9 cellular contexts compared by ENCODE assay signal in the genomic region with DNA sequence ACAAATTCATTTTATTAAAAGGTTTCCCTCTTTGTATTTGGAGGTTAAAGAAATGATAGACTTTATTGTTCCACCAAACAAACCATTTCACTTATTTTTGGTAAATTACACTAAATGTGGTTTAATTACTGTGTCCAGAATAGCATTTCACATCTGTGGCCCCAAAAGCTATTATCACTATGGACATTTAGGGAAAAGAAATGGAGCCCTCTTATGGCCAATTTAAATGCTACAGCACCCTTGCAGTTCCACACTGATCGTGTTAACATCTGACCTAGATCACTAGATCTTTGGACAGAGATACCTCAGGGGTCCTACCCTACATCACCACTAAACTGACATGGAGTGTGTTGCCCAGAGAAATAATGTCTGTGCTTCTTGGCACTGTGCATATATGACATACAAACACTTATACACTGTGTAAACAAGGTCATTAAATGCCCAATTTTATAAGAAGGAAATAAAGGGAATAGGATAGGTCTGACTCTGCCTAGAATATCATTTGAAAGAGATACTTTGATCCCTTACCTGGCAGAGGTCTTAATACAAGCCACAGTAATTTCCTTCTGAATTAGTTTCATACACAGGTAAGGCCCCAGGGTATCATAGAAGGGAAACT.
DNase-seq lines count a peak whose midpoint lies in the region; ATAC-seq, FAIRE-seq and TF ChIP-seq lines count a peak whose summit lies in the region.
"Had no signal": no experiment of that assay in that cellular context is flagged by ENCODE, and none has a peak within 500 bp of the region (broad histone marks: within the 10 kb centered on the region; RNA-seq: fewer than 3 reads in every experiment).

No MANE protein-coding gene starts in this region.

- peak; percentile 72 for TF ChIP-seq CTCF in epithelial cell of esophagus (IDR thresholded peaks at IDR 0.05; ENCODE audit: insufficient read depth, low read depth, low read length, missing control alignments)
- peak; percentile 83 for TF ChIP-seq CTCF in osteocyte (IDR thresholded peaks at IDR 0.05)
- TF ChIP-seq CTCF in lower leg skin (IDR thresholded peaks at IDR 0.05): peak in 1 of 3 donors; percentile 21

- H3K4me3 Mint-ChIP-seq in osteocyte (ENCODE audit: unreplicated experiment): no peak overlapping the region
- H3K4me3 Mint-ChIP-seq: T-helper 1 cell treated with Interleukin-12 subunit alpha and Interleukin-12 subunit beta and Interleukin-4 antibody, amounts not matched to agents 30 μg/mL and 1 μg/mL, for 36 hours had no signal

- 0 to 3% methylated on average over 1 of the region's 1 CpG for WGBS in lower leg skin, 2 donors

- FAIRE-seq in RCC 7860 (lab: Jason Lieb, UNC): no peak

- H3K36me3 Mint-ChIP-seq in osteocyte (ENCODE audit: unreplicated experiment): no peaks in the 10 kb centered on the region

- peaks cover 12% of the 10 kb centered on the region for H3K4me1 Mint-ChIP-seq in osteocyte (ENCODE audit: unreplicated experiment)

- H3K9me3 Mint-ChIP-seq in osteocyte (ENCODE audit: unreplicated experiment): no peaks in the 10 kb centered on the region
- H3K9me3 Mint-ChIP-seq: T-helper 1 cell treated with Interleukin-12 subunit alpha and Interleukin-12 subunit beta and Interleukin-4 antibody, amounts not matched to agents 30 μg/mL and 1 μg/mL, for 36 hours had no signal

- peak; percentile 57 for ATAC-seq in HG03342 (IDR thresholded peaks at IDR 0.05; ENCODE audit: unreplicated experiment)

- peaks cover 13% of the 10 kb centered on the region for H3K27me3 Mint-ChIP-seq in osteocyte (ENCODE audit: unreplicated experiment)

- intact Hi-C loops in lower leg skin (cut with DNase I; ENCODE audit: low total_unique reads): loop anchor here (10.0 kb wide), 1 partner anchor 647 kb away; no protein-coding TSS in a partner anchor

- no peak overlapping the region for H3K27ac Mint-ChIP-seq in osteocyte (ENCODE audit: unreplicated experiment)
- H3K27ac Mint-ChIP-seq: T-helper 1 cell treated with Interleukin-12 subunit alpha and Interleukin-12 subunit beta and Interleukin-4 antibody, amounts not matched to agents 30 μg/mL and 1 μg/mL, for 36 hours had no signal

- H3K4me3 ChIP-seq in epithelial cell of esophagus (ENCODE audit: low read length) (no peak overlapping the region), lower leg skin (ENCODE audit: low read depth, poor library complexity, severe bottlenecking) (no peak overlapping the region)

- no peak for TF ChIP-seq POLR2A in lower leg skin (IDR thresholded peaks at IDR 0.05)

- DNase-seq in GM03348 (ENCODE audit: low spot score): peak; percentile 56
- peak; percentile 11 for DNase-seq in RCC 7860 (ENCODE audit: low spot score)
- peak; percentile 53 for DNase-seq in epithelial cell of esophagus (ENCODE audit: low read depth)
- DNase-seq in osteocyte (ENCODE audit: extremely low spot score, unreplicated experiment): no peak
- DNase-seq in HuH-7.5 (ENCODE audit: low spot score): no peak
- no peak for DNase-seq in lower leg skin (ENCODE audit: low spot score in 2 of 2)
- no peak for DNase-seq in UCSD-AML1 (lab: John Stamatoyannopoulos, UW; ENCODE audit: unreplicated experiment)

Comparison
In these comparisons a context has a peak if more than half of its experiments do, and no peak if none do; other contexts are left out.
1. DNase-seq: peak in GM03348 (single experiment), RCC 7860 (single experiment) and epithelial cell of esophagus (single experiment); none in osteocyte (single experiment), HuH-7.5 (single experiment), lower leg skin (0 of 2) and UCSD-AML1 (single experiment).